1 cellular context compared by ENCODE assay signal in genomic region chr2:238321467-238321866, GRCh38.
TF ChIP-seq lines count a peak whose summit lies in the region.

No MANE protein-coding gene starts in this region.

TF ChIP-seq in GM12878, 131 proteins besides CTCF, POLR2A, EP300 and RAD21 (continued from another document):
- no peak for TF ChIP-seq BCLAF1 (IDR thresholded peaks at IDR 0.05)
- TF ChIP-seq CREB1 (IDR thresholded peaks at IDR 0.05; ENCODE audit: low read depth), result no peak
- TF ChIP-seq TARDBP (IDR thresholded peaks at IDR 0.05; ENCODE audit: borderline replicate concordance), result no peak
- no peak for TF ChIP-seq ZNF217 (IDR thresholded peaks at IDR 0.05)
- TF ChIP-seq STAT3 (IDR thresholded peaks at IDR 0.05; ENCODE audit: low read depth, low read length), result no peak
- no peak for TF ChIP-seq CHD2 (IDR thresholded peaks at IDR 0.05; ENCODE audit: borderline replicate concordance, low read depth, low read length)
- TF ChIP-seq HDAC6 (IDR thresholded peaks at IDR 0.05; ENCODE audit: unreplicated experiment), result no peak
- no peak for TF ChIP-seq NRF1 (conservative IDR thresholded peaks at IDR 0.05; ENCODE audit: low read depth, low read length)
- no peak for TF ChIP-seq PAX8 (IDR thresholded peaks at IDR 0.05)
- TF ChIP-seq ZNF274 (IDR thresholded peaks at IDR 0.05; ENCODE audit: insufficient read depth, insufficient read length), result no peak
- TF ChIP-seq IRF4 (IDR thresholded peaks at IDR 0.05; ENCODE audit: low read depth, low read length), result no peak
- no peak for TF ChIP-seq YBX1 (IDR thresholded peaks at IDR 0.05)
TF ChIP-seq in GM12878: peak in this region for 0.
